Comparison of ENCODE assay signal across 2 cellular contexts in the genomic region with DNA sequence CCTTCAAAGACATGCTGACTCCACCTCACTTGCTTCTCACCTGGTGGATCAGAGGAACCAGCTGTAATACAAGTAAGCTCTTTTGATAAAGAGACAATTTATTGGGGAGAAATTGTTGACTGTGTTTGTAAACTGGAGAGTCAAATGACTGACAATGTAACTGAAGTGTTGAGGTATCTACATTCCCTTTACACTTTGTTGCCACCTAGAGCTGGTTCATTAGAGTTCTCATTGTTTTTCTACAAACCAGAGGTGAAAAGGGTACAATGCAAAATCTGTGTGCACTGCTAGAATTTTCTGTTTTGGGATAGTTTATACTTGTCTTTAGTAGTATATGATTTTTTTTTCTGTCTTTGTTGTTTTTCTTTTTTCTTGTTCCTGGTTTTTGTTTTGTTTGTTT.
TF ChIP-seq lines count a peak whose summit lies in the region.

No MANE protein-coding gene starts in this region.

TF ChIP-seq in HEK293, 187 proteins besides CTCF, POLR2A, EP300 and RAD21:
- TF ChIP-seq, protein P1, sequence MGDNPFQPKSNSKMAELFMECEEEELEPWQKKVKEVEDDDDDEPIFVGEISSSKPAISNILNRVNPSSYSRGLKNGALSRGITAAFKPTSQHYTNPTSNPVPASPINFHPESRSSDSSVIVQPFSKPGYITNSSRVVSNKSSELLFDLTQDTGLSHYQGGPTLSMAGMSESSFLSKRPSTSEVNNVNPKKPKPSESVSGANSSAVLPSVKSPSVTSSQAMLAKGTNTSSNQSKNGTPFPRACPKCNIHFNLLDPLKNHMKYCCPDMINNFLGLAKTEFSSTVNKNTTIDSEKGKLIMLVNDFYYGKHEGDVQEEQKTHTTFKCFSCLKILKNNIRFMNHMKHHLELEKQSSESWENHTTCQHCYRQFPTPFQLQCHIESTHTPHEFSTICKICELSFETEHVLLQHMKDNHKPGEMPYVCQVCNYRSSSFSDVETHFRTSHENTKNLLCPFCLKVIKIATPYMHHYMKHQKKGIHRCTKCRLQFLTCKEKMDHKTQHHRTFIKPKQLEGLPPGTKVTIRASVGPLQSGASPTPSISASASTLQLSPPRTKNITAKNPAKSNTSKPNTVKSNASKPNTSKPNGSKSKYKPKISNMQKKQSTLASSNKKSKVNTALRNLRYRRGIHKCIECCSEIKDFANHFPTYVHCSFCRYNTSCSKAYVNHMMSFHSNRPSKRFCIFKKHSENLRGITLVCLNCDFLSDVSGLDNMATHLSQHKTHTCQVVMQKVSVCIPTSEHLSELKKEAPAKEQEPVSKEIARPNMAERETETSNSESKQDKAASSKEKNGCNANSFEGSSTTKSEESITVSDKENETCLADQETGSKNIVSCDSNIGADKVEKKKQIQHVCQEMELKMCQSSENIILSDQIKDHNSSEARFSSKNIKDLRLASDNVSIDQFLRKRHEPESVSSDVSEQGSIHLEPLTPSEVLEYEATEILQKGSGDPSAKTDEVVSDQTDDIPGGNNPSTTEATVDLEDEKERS (tag by site-specific recombination; IDR thresholded peaks at IDR 0.05), result no peak
- TF ChIP-seq SCRT2 (tag by site-specific recombination; IDR thresholded peaks at IDR 0.05), result peak; percentile 90
- no peak for TF ChIP-seq KLF10 (tag by site-specific recombination; IDR thresholded peaks at IDR 0.05)
TF ChIP-seq in HEK293: peak in this region for 1.

TF ChIP-seq in H1, 55 proteins besides CTCF, POLR2A, EP300 and RAD21:
- TF ChIP-seq CHD1 (IDR thresholded peaks at IDR 0.05; ENCODE audit: low read depth, low read length), result no peak
- TF ChIP-seq CBX8 (IDR thresholded peaks at IDR 0.05; ENCODE audit: borderline replicate concordance, low read depth, low read length), result no peak
- TF ChIP-seq POU5F1 (IDR thresholded peaks at IDR 0.05; ENCODE audit: low read depth, low read length), result no peak
- TF ChIP-seq BRCA1 (IDR thresholded peaks at IDR 0.05; ENCODE audit: low read depth, low read length), result no peak
- TF ChIP-seq TAF7 (optimal IDR thresholded peaks at IDR 0.05; ENCODE audit: borderline replicate concordance, low read depth, low read length), result no peak
- TF ChIP-seq SAP30 (IDR thresholded peaks at IDR 0.05; ENCODE audit: insufficient read depth, insufficient replicate concordance, low read length), result no peak
- no peak for TF ChIP-seq SIRT6 (IDR thresholded peaks at IDR 0.05; ENCODE audit: low read length)
- TF ChIP-seq, protein P2, sequence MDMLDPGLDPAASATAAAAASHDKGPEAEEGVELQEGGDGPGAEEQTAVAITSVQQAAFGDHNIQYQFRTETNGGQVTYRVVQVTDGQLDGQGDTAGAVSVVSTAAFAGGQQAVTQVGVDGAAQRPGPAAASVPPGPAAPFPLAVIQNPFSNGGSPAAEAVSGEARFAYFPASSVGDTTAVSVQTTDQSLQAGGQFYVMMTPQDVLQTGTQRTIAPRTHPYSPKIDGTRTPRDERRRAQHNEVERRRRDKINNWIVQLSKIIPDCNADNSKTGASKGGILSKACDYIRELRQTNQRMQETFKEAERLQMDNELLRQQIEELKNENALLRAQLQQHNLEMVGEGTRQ (IDR thresholded peaks at IDR 0.05; ENCODE audit: low read length), result no peak
- TF ChIP-seq EGR1 (IDR thresholded peaks at IDR 0.05; ENCODE audit: borderline replicate concordance, low read depth, low read length), result no peak
- no peak for TF ChIP-seq RXRA (IDR thresholded peaks at IDR 0.05; ENCODE audit: insufficient read depth, low read depth, low read length)
- no peak for TF ChIP-seq RNF2 (IDR thresholded peaks at IDR 0.05; ENCODE audit: borderline replicate concordance, low read depth, low read length, missing control alignments, poor library complexity, severe bottlenecking)
- TF ChIP-seq BCL11A (IDR thresholded peaks at IDR 0.05; ENCODE audit: low read depth in 2 of 2, low read length in 2 of 2), result no peak
- TF ChIP-seq MAX (IDR thresholded peaks at IDR 0.05), result no peak
- no peak for TF ChIP-seq ATF2 (IDR thresholded peaks at IDR 0.05; ENCODE audit: low read length)
- TF ChIP-seq KDM1A (IDR thresholded peaks at IDR 0.05; ENCODE audit: borderline replicate concordance, low read length), result no peak
- TF ChIP-seq MAFK (IDR thresholded peaks at IDR 0.05; ENCODE audit: low read depth, low read length), result no peak
- no peak for TF ChIP-seq FOSL1 (IDR thresholded peaks at IDR 0.05; ENCODE audit: insufficient read depth, low read depth, low read length)
- TF ChIP-seq JUND (IDR thresholded peaks at IDR 0.05; ENCODE audit: low read length), result no peak
- TF ChIP-seq SIN3A (conservative IDR thresholded peaks at IDR 0.05 in 1 of 2, IDR thresholded peaks at IDR 0.05 in 1 of 2; ENCODE audit: low read depth in 1 of 2, low read length in 2 of 2), result no peak
- TF ChIP-seq TAF1 (IDR thresholded peaks at IDR 0.05; ENCODE audit: low read depth, low read length), result no peak
